In the genomic region with DNA sequence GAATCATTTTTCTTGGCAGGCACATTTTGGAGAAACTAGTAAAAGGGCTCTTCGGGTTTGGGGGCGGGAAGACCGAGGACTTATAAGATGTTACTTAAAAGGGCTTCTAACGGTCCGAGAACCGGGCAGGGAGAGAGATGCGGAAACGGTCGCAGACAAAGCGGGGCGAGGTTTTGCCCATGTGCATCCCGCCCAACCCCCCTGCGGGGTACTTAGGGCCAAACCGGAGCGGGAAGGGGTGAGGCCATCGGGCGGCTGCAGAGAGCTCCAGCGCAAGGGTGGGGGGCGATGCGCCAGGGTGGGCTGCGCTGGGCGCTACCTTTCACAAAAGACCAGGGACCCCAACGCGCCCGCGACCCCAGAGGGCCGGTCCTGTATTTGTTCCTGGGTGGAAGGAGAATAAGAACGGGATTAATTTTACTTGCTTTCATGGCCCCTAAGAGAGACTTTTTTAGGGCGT, we compare ENCODE assay signal across 1 cellular context.
A peak's percentile ranks its signal among the peaks of the same experiment; 100 is the strongest.
TF ChIP-seq lines count a peak whose summit lies in the region.

No MANE protein-coding gene starts in this region.

TF ChIP-seq in K562, 482 proteins besides CTCF, POLR2A, EP300 and RAD21 (continued from another document and continues in another):
- TF ChIP-seq, protein P1, sequence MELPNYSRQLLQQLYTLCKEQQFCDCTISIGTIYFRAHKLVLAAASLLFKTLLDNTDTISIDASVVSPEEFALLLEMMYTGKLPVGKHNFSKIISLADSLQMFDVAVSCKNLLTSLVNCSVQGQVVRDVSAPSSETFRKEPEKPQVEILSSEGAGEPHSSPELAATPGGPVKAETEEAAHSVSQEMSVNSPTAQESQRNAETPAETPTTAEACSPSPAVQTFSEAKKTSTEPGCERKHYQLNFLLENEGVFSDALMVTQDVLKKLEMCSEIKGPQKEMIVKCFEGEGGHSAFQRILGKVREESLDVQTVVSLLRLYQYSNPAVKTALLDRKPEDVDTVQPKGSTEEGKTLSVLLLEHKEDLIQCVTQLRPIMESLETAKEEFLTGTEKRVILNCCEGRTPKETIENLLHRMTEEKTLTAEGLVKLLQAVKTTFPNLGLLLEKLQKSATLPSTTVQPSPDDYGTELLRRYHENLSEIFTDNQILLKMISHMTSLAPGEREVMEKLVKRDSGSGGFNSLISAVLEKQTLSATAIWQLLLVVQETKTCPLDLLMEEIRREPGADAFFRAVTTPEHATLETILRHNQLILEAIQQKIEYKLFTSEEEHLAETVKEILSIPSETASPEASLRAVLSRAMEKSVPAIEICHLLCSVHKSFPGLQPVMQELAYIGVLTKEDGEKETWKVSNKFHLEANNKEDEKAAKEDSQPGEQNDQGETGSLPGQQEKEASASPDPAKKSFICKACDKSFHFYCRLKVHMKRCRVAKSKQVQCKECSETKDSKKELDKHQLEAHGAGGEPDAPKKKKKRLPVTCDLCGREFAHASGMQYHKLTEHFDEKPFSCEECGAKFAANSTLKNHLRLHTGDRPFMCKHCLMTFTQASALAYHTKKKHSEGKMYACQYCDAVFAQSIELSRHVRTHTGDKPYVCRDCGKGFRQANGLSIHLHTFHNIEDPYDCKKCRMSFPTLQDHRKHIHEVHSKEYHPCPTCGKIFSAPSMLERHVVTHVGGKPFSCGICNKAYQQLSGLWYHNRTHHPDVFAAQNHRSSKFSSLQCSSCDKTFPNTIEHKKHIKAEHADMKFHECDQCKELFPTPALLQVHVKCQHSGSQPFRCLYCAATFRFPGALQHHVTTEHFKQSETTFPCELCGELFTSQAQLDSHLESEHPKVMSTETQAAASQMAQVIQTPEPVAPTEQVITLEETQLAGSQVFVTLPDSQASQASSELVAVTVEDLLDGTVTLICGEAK (IDR thresholded peaks at IDR 0.05), result no peak
- TF ChIP-seq, protein P1 (CRISPR knock-in tag; IDR thresholded peaks at IDR 0.05), result no peak
- TF ChIP-seq NR3C1 (CRISPR knock-in tag; IDR thresholded peaks at IDR 0.05), result no peak
- TF ChIP-seq ZNF695 (CRISPR knock-in tag; IDR thresholded peaks at IDR 0.05), result peak; percentile 67; the same call in 1 of the 2 replicates
- TF ChIP-seq, protein P2, sequence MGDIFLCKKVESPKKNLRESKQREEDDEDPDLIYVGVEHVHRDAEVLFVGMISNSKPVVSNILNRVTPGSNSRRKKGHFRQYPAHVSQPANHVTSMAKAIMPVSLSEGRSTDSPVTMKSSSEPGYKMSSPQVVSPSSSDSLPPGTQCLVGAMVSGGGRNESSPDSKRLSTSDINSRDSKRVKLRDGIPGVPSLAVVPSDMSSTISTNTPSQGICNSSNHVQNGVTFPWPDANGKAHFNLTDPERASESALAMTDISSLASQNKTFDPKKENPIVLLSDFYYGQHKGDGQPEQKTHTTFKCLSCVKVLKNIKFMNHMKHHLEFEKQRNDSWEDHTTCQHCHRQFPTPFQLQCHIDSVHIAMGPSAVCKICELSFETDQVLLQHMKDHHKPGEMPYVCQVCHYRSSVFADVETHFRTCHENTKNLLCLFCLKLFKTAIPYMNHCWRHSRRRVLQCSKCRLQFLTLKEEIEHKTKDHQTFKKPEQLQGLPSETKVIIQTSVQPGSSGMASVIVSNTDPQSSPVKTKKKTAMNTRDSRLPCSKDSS (IDR thresholded peaks at IDR 0.05; ENCODE audit: low read depth, partially characterized antibody), result no peak
- 0 out of 2 replicates have a peak, but pooled peaks have one; percentile 3 for TF ChIP-seq MEF2A (IDR thresholded peaks at IDR 0.05; ENCODE audit: control insufficient read depth, low read depth, low read length)
- peak; percentile 42; the same call in 1 of the 2 replicates for TF ChIP-seq ZBTB17 (CRISPR knock-in tag; IDR thresholded peaks at IDR 0.05)
- TF ChIP-seq ZNF766 (CRISPR knock-in tag; conservative IDR thresholded peaks at IDR 0.05), result 0 out of 2 replicates have a peak, but pooled peaks have one; percentile 21
- 0 out of 2 replicates have a peak, but pooled peaks have one; percentile 17 for TF ChIP-seq THRAP3 (IDR thresholded peaks at IDR 0.05; ENCODE audit: borderline replicate concordance)
- TF ChIP-seq, protein P3, sequence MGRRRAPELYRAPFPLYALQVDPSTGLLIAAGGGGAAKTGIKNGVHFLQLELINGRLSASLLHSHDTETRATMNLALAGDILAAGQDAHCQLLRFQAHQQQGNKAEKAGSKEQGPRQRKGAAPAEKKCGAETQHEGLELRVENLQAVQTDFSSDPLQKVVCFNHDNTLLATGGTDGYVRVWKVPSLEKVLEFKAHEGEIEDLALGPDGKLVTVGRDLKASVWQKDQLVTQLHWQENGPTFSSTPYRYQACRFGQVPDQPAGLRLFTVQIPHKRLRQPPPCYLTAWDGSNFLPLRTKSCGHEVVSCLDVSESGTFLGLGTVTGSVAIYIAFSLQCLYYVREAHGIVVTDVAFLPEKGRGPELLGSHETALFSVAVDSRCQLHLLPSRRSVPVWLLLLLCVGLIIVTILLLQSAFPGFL (CRISPR knock-in tag; IDR thresholded peaks at IDR 0.05), result 0 out of 2 replicates have a peak, but pooled peaks have one; percentile 46
- no peak for TF ChIP-seq HDGF (IDR thresholded peaks at IDR 0.05)
- TF ChIP-seq ZNF124 (CRISPR knock-in tag; IDR thresholded peaks at IDR 0.05), result no peak
- TF ChIP-seq ZNF384 (IDR thresholded peaks at IDR 0.05; ENCODE audit: low read depth, low read length), result no peak
- no peak for TF ChIP-seq MCM3 (IDR thresholded peaks at IDR 0.05)
- no peak for TF ChIP-seq DMBX1 (CRISPR knock-in tag; IDR thresholded peaks at IDR 0.05; ENCODE audit: borderline replicate concordance)
- TF ChIP-seq FOXP1 (CRISPR knock-in tag; IDR thresholded peaks at IDR 0.05), result no peak
- TF ChIP-seq KLF6 (CRISPR knock-in tag; IDR thresholded peaks at IDR 0.05; ENCODE audit: borderline replicate concordance), result 0 out of 2 replicates have a peak, but pooled peaks have one; percentile 4
- TF ChIP-seq CREBBP (IDR thresholded peaks at IDR 0.05; ENCODE audit: low read depth, low read length), result no peak
- TF ChIP-seq TEAD1 (CRISPR knock-in tag; IDR thresholded peaks at IDR 0.05), result peak in 1 of 2 experiments; percentile 33; a peak in 1 of 4 replicates
- TF ChIP-seq POLR2B (IDR thresholded peaks at IDR 0.05; ENCODE audit: low read depth, partially characterized antibody), result no peak
- no peak for TF ChIP-seq KAT2B (IDR thresholded peaks at IDR 0.05; ENCODE audit: low read depth, low read length)
- TF ChIP-seq, protein P4, sequence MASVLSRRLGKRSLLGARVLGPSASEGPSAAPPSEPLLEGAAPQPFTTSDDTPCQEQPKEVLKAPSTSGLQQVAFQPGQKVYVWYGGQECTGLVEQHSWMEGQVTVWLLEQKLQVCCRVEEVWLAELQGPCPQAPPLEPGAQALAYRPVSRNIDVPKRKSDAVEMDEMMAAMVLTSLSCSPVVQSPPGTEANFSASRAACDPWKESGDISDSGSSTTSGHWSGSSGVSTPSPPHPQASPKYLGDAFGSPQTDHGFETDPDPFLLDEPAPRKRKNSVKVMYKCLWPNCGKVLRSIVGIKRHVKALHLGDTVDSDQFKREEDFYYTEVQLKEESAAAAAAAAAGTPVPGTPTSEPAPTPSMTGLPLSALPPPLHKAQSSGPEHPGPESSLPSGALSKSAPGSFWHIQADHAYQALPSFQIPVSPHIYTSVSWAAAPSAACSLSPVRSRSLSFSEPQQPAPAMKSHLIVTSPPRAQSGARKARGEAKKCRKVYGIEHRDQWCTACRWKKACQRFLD (CRISPR knock-in tag; IDR thresholded peaks at IDR 0.05), result no peak
- TF ChIP-seq, protein P5, sequence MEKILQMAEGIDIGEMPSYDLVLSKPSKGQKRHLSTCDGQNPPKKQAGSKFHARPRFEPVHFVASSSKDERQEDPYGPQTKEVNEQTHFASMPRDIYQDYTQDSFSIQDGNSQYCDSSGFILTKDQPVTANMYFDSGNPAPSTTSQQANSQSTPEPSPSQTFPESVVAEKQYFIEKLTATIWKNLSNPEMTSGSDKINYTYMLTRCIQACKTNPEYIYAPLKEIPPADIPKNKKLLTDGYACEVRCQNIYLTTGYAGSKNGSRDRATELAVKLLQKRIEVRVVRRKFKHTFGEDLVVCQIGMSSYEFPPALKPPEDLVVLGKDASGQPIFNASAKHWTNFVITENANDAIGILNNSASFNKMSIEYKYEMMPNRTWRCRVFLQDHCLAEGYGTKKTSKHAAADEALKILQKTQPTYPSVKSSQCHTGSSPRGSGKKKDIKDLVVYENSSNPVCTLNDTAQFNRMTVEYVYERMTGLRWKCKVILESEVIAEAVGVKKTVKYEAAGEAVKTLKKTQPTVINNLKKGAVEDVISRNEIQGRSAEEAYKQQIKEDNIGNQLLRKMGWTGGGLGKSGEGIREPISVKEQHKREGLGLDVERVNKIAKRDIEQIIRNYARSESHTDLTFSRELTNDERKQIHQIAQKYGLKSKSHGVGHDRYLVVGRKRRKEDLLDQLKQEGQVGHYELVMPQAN (IDR thresholded peaks at IDR 0.05; ENCODE audit: borderline replicate concordance), result no peak
- no peak for TF ChIP-seq ZKSCAN3 (CRISPR knock-in tag; IDR thresholded peaks at IDR 0.05)
- TF ChIP-seq, protein P6, sequence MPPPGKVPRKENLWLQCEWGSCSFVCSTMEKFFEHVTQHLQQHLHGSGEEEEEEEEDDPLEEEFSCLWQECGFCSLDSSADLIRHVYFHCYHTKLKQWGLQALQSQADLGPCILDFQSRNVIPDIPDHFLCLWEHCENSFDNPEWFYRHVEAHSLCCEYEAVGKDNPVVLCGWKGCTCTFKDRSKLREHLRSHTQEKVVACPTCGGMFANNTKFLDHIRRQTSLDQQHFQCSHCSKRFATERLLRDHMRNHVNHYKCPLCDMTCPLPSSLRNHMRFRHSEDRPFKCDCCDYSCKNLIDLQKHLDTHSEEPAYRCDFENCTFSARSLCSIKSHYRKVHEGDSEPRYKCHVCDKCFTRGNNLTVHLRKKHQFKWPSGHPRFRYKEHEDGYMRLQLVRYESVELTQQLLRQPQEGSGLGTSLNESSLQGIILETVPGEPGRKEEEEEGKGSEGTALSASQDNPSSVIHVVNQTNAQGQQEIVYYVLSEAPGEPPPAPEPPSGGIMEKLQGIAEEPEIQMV (tag; conservative IDR thresholded peaks at IDR 0.05; ENCODE audit: low read depth), result no peak
- TF ChIP-seq MAFG (tag; conservative IDR thresholded peaks at IDR 0.05), result no peak
- TF ChIP-seq CCAR2 (IDR thresholded peaks at IDR 0.05; ENCODE audit: low read depth, low read length), result no peak
- TF ChIP-seq ARNT (IDR thresholded peaks at IDR 0.05), result peak in 1 of 2 experiments; percentile 38; a peak in 1 of 4 replicates
- no peak for TF ChIP-seq KDM1A (IDR thresholded peaks at IDR 0.05)
- TF ChIP-seq, protein P7, sequence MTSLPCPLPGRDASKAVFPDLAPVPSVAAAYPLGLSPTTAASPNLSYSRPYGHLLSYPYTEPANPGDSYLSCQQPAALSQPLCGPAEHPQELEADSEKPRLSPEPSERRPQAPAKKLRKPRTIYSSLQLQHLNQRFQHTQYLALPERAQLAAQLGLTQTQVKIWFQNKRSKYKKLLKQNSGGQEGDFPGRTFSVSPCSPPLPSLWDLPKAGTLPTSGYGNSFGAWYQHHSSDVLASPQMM (CRISPR knock-in tag; IDR thresholded peaks at IDR 0.05), result no peak
- no peak for TF ChIP-seq ZBTB8A (IDR thresholded peaks at IDR 0.05; ENCODE audit: partially characterized antibody)
- TF ChIP-seq, protein P8, sequence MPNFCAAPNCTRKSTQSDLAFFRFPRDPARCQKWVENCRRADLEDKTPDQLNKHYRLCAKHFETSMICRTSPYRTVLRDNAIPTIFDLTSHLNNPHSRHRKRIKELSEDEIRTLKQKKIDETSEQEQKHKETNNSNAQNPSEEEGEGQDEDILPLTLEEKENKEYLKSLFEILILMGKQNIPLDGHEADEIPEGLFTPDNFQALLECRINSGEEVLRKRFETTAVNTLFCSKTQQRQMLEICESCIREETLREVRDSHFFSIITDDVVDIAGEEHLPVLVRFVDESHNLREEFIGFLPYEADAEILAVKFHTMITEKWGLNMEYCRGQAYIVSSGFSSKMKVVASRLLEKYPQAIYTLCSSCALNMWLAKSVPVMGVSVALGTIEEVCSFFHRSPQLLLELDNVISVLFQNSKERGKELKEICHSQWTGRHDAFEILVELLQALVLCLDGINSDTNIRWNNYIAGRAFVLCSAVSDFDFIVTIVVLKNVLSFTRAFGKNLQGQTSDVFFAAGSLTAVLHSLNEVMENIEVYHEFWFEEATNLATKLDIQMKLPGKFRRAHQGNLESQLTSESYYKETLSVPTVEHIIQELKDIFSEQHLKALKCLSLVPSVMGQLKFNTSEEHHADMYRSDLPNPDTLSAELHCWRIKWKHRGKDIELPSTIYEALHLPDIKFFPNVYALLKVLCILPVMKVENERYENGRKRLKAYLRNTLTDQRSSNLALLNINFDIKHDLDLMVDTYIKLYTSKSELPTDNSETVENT (CRISPR knock-in tag; IDR thresholded peaks at IDR 0.05), result 0 out of 2 replicates have a peak, but pooled peaks have one; percentile 10
